In the genomic region with DNA sequence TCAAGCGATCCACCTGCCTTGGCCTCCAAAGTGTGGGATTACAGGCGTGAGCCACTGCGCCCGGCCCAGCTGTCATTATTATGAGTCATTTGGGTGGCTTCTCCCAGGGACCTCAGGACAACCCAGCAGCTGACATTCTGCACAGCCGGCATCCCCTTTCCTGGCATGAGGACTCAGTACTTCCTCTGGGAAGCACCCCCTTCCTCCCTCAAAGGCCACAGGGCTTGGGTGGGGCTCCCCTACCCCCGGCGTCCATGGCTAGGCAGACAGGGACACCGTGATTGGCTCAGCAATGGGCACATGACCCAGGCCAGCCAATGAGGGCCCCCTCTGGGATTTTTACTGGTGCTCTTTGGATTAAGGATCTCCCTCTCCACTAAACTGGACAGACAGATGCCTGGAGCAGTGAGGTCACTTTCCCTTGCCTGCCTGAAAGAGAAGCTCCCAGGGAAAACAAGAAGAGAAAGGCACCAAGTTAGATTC, we compare ENCODE assay signal across 10 cellular contexts. TPM values are rescaled to one million over a fixed set of nuclear protein-coding genes. Genes with fewer than 3 reads are reported as not detected.
DNase-seq lines count a peak whose midpoint lies in the region; ATAC-seq and TF ChIP-seq lines count a peak whose summit lies in the region.
"Had no signal": no experiment of that assay in that cellular context is flagged by ENCODE, and none has a peak within 500 bp of the region (broad histone marks: within the 10 kb centered on the region; RNA-seq: fewer than 3 reads in every experiment).

No MANE protein-coding gene starts in this region.

- no peak overlapping the region for H2AK5ac ChIP-seq in H9 (ENCODE audit: insufficient read length, low read length)

- H3K9ac ChIP-seq in mucosa of rectum (ENCODE audit: low read depth in 1 of 2, low read length in 2 of 2) (no peak overlapping the region), H9 (ENCODE audit: extremely low read depth, insufficient read length, low read length) (no peak overlapping the region)

- H3K23ac ChIP-seq in H9 (ENCODE audit: insufficient read length, low read depth, low read length) = no peak overlapping the region

- DNase-seq in BE2C = peak; percentile 42
- peak; percentile 41 for DNase-seq in NCI-H226
- peak; percentile 77 for DNase-seq in dermis blood vessel endothelial cell
- no peak for DNase-seq in cortex of kidney (lab: John Stamatoyannopoulos, UW)
- no peak for DNase-seq in H9
- no peak for DNase-seq in middle frontal gyrus (ENCODE audit: extremely low spot score, low spot score)

- H3K9me3 ChIP-seq in BE2C (no peaks in the 10 kb centered on the region), mucosa of rectum (ENCODE audit: control insufficient read depth in 2 of 2, low read length in 2 of 2) (no peaks in the 10 kb centered on the region), H9 (ENCODE audit: control insufficient read depth, low read depth, low read length) (no peaks in the 10 kb centered on the region)

- H3K79me1 ChIP-seq in H9 (ENCODE audit: insufficient read depth, low read depth, low read length, poor library complexity, severe bottlenecking) = no peaks in the 10 kb centered on the region

- H3K27ac ChIP-seq in mucosa of rectum (ENCODE audit: low read depth in 2 of 2, low read length in 2 of 2) (peak overlapping the region; percentile 9 to 52), H9 (ENCODE audit: insufficient read length, low read depth, low read length) (no peak overlapping the region)

- no peaks in the 10 kb centered on the region for H3K27me3 Mint-ChIP-seq in H9 (ENCODE audit: low read depth)

- no peaks in the 10 kb centered on the region for H3K9me3 Mint-ChIP-seq in H9
- H3K9me3 Mint-ChIP-seq: IgD-negative memory B cell had no signal

- ATAC-seq in GM19351 (IDR thresholded peaks at IDR 0.05; ENCODE audit: unreplicated experiment) = no peak

- no peak for TF ChIP-seq CTCF in BE2C (IDR thresholded peaks at IDR 0.05; ENCODE audit: low read depth, low read length)
- TF ChIP-seq CTCF in H9 (conservative IDR thresholded peaks at IDR 0.05) = no peak

- WGBS in H9 (ENCODE audit: extremely low coverage, insufficient read length, low lambda C conversion rate) = no CpG with 5 or more reads among the region's 8 CpGs

- no peak overlapping the region for H3K56ac ChIP-seq in H9 (ENCODE audit: insufficient read length, low read depth, low read length)

- no peak overlapping the region for H3K4ac ChIP-seq in H9 (ENCODE audit: low read depth, low read length)

- no peak overlapping the region for H2BK12ac ChIP-seq in H9 (ENCODE audit: insufficient read length, low read depth, low read length)

- peaks cover 13 to 43% (median 43%) of the 10 kb centered on the region in 3 experiments; a peak in 6 of 7 replicates for H3K36me3 Mint-ChIP-seq in H9 (ENCODE audit: insufficient read depth in 1 of 3, low read depth in 3 of 3)
- H3K36me3 Mint-ChIP-seq: IgD-negative memory B cell had no signal

- H3K4me3 Mint-ChIP-seq in H9 = no peak overlapping the region

- H3K27ac Mint-ChIP-seq in H9 = no peak overlapping the region

- H2BK5ac ChIP-seq in H9 (ENCODE audit: insufficient read length, low read length) = no peak overlapping the region

- H3K27me3 ChIP-seq in BE2C (no peaks in the 10 kb centered on the region), mucosa of rectum (ENCODE audit: control insufficient read depth in 2 of 2, insufficient read depth in 2 of 2, low read length in 2 of 2) (no peaks in the 10 kb centered on the region), H9 (ENCODE audit: insufficient read depth, low read length) (no peaks in the 10 kb centered on the region)

- H3K4me3 ChIP-seq in BE2C (ENCODE audit: low read depth, low read length) (no peak overlapping the region), mucosa of rectum (ENCODE audit: low read length in 2 of 2) (no peak overlapping the region)
- H3K4me3 ChIP-seq: skin epidermis had no signal

- H3K79me2 ChIP-seq in H9 (ENCODE audit: insufficient read depth, low read length) = no peaks in the 10 kb centered on the region

- H4K8ac ChIP-seq in H9 (replicated peaks; ENCODE audit: insufficient read length, low read depth, low read length) = no peak overlapping the region

- no peak overlapping the region for H4K91ac ChIP-seq in H9 (ENCODE audit: insufficient read length, low read depth, low read length)

- H2AFZ ChIP-seq in H9 (ENCODE audit: low read length) = no peak overlapping the region

- H3K14ac ChIP-seq in H9 (ENCODE audit: insufficient read depth, low read length) = no peak overlapping the region

- H2BK20ac ChIP-seq in H9 (ENCODE audit: low read depth, low read length, poor library complexity, severe bottlenecking) = no peak overlapping the region

- H2BK15ac ChIP-seq in H9 (ENCODE audit: low read depth, low read length) = no peak overlapping the region

- H2BK120ac ChIP-seq in H9 (ENCODE audit: low read depth, low read length, poor library complexity, severe bottlenecking) = no peak overlapping the region

- H3K4me1 Mint-ChIP-seq in H9 = peaks cover 3 to 7% of the 10 kb centered on the region in 2 experiments

- H3K18ac ChIP-seq in H9 (ENCODE audit: insufficient read length, low read depth, low read length) = no peak overlapping the region

- peaks cover 6% of the 10 kb centered on the region for H3K36me3 ChIP-seq in BE2C
- H3K36me3 ChIP-seq in mucosa of rectum (ENCODE audit: control insufficient read depth in 2 of 2, insufficient read depth in 2 of 2, low read length in 2 of 2) = peaks cover 0 to 9% of the 10 kb centered on the region in 2 donors

- no peak overlapping the region for H4K5ac ChIP-seq in H9 (ENCODE audit: insufficient read length, low read depth, low read length)

- H3T11ph ChIP-seq in H9 (ENCODE audit: low read length) = no peak overlapping the region

- H3K4me2 ChIP-seq in H9 (ENCODE audit: insufficient read depth, insufficient read length, low read length) = no peak overlapping the region

- no peaks in the 10 kb centered on the region; the same call in 1 of the 2 replicates for H3K4me1 ChIP-seq in BE2C
- H3K4me1 ChIP-seq in mucosa of rectum (ENCODE audit: control insufficient read depth in 2 of 2, insufficient read depth in 2 of 2, low read length in 2 of 2) = peaks cover 7 to 9% of the 10 kb centered on the region in 2 donors
- no peaks in the 10 kb centered on the region; the same call in 1 of the 2 replicates for H3K4me1 ChIP-seq in H9 (ENCODE audit: insufficient read depth, low read length)

- H3K23me2 ChIP-seq in H9 (ENCODE audit: insufficient read length, low read depth, low read length, poor library complexity, severe bottlenecking) = no peaks in the 10 kb centered on the region

- H4K20me1 ChIP-seq in H9 (ENCODE audit: control insufficient read depth, insufficient read depth, insufficient read length) = no peaks in the 10 kb centered on the region

RNA-seq across cellular contexts. Expression of gene KANK2, which starts 6.0 kb away (rescaled TPM):
- polyA plus RNA-seq in BE2C (2012; ENCODE audit: insufficient read depth, insufficient read length, low read depth) = 38.0 TPM
- 102 and 108 TPM in 2 replicates for total RNA-seq in dermis blood vessel endothelial cell
- total RNA-seq in H9 (2021) = 42.0 and 44.0 TPM in 2 replicates
- polyA plus RNA-seq: IgD-negative memory B cell had no signal

RNA-seq across cellular contexts. Expression of gene SPC24, which starts 35.7 kb away (rescaled TPM):
- 8.6 TPM for polyA plus RNA-seq in BE2C (2012; ENCODE audit: insufficient read depth, insufficient read length, low read depth)
- total RNA-seq in dermis blood vessel endothelial cell (23.1 and 88.9 TPM in 2 replicates), H9 (2021) (50.8 and 51.5 TPM in 2 replicates)
- polyA plus RNA-seq: IgD-negative memory B cell had no signal

RNA-seq across cellular contexts. Expression of gene ANGPTL8, which starts 48.1 kb away (rescaled TPM):
- not detected for polyA plus RNA-seq in BE2C (2012; ENCODE audit: insufficient read depth, insufficient read length, low read depth)
- total RNA-seq in dermis blood vessel endothelial cell (not detected in 2 replicates), H9 (2021) (not detected in 2 replicates)
- polyA plus RNA-seq: IgD-negative memory B cell had no signal

Comparison
In these comparisons a context has a peak if more than half of its experiments do, and no peak if none do; other contexts are left out.
1. DNase-seq: peak in BE2C (single experiment), NCI-H226 (single experiment) and dermis blood vessel endothelial cell (single experiment); none in cortex of kidney (single experiment), H9 (single experiment) and middle frontal gyrus (single experiment).